ENCODE assay signal across 22 cellular contexts in genomic region chr2:209694748-209695147, GRCh38.
"Had no signal": no experiment of that assay in that cellular context is flagged by ENCODE, and none has a peak within 500 bp of the region (broad histone marks: within the 10 kb centered on the region; RNA-seq: fewer than 3 reads in every experiment).

No MANE protein-coding gene starts in this region.

- H3K36me3 ChIP-seq: brain microvascular endothelial cell, cardiac muscle cell had no signal

- DNase-seq: activated CD4-positive, alpha-beta memory T cell treated with anti-CD3 and anti-CD28 coated beads, Interleukin-2, amount 10 ng/mL, durations not matched to agents 7 days and 5 days; activated CD4-positive, alpha-beta T cell treated with anti-CD3 and anti-CD28 coated beads, Interleukin-2, amount 50 U/mL, for 1 hour; activated gamma-delta T cell treated with Interleukin-2 at 50 U/mL for 16 hours; activated naive CD4-positive, alpha-beta T cell treated with anti-CD3 and anti-CD28 coated beads, Interleukin-2, amount 10 ng/mL, durations not matched to agents 7 days and 5 days; activated naive CD8-positive, alpha-beta T cell treated with anti-CD3 and anti-CD28 coated beads for 36 hours; activated T-cell treated with anti-CD3 and anti-CD28 coated beads for 4 hours; activated T-cell treated with anti-CD3 and anti-CD28 coated beads, Interleukin-2, amount 50 U/mL, for 48 hours; brain microvascular endothelial cell; MV-4-11; NCI-H1105; NCI-H1436; NCI-H1694 treated with DMSO at 0.1 percent for 48 hours; NCI-H2081; NCI-H510A treated with DMSO at 0.1 percent for 48 hours; NCI-H69; NK-92 treated with Interleukin-12 subunit alpha and Interleukin-12 subunit beta, amount 100 ng/mL, for 24 hours; PC-3; SHP77 treated with DMSO at 0.1 percent for 48 hours had no signal

- H3K27me3 Mint-ChIP-seq: activated naive CD4-positive, alpha-beta T cell treated with anti-CD3 and anti-CD28 coated beads, Interleukin-2, amount 10 ng/mL, durations not matched to agents 7 days and 5 days; activated naive CD8-positive, alpha-beta T cell treated with anti-CD3 and anti-CD28 coated beads for 36 hours had no signal

- H3K4me3 Mint-ChIP-seq: activated CD4-positive, alpha-beta memory T cell treated with anti-CD3 and anti-CD28 coated beads, Interleukin-2, amount 10 ng/mL, durations not matched to agents 7 days and 5 days; activated naive CD4-positive, alpha-beta T cell treated with anti-CD3 and anti-CD28 coated beads, Interleukin-2, amount 10 ng/mL, durations not matched to agents 7 days and 5 days; activated naive CD8-positive, alpha-beta T cell treated with anti-CD3 and anti-CD28 coated beads for 36 hours; activated T-helper 17 cell treated with anti-CD3 and anti-CD28 coated beads, Interleukin-2, amount 50 U/mL, for 72 hours; T-helper 1 cell treated with Interleukin-12 subunit alpha and Interleukin-12 subunit beta and Interleukin-4 antibody, amounts not matched to agents 30 μg/mL and 1 μg/mL, for 36 hours; WTC11 had no signal

- ATAC-seq: activated T-helper 17 cell treated with anti-CD3 and anti-CD28 coated beads, Interleukin-2, amount 50 U/mL, for 72 hours; PC-3; WTC11 had no signal

- H3K27me3 ChIP-seq: brain microvascular endothelial cell had no signal

- H3K9me3 Mint-ChIP-seq: activated naive CD8-positive, alpha-beta T cell treated with anti-CD3 and anti-CD28 coated beads for 36 hours; activated T-helper 17 cell treated with anti-CD3 and anti-CD28 coated beads, Interleukin-2, amount 50 U/mL, for 72 hours; T-helper 1 cell treated with Interleukin-12 subunit alpha and Interleukin-12 subunit beta and Interleukin-4 antibody, amounts not matched to agents 30 μg/mL and 1 μg/mL, for 36 hours had no signal

- H3K27ac Mint-ChIP-seq: activated CD4-positive, alpha-beta memory T cell treated with anti-CD3 and anti-CD28 coated beads, Interleukin-2, amount 10 ng/mL, durations not matched to agents 7 days and 5 days; activated naive CD4-positive, alpha-beta T cell treated with anti-CD3 and anti-CD28 coated beads, Interleukin-2, amount 10 ng/mL, durations not matched to agents 7 days and 5 days; activated naive CD8-positive, alpha-beta T cell treated with anti-CD3 and anti-CD28 coated beads for 36 hours; activated T-helper 17 cell treated with anti-CD3 and anti-CD28 coated beads, Interleukin-2, amount 50 U/mL, for 72 hours; T-helper 1 cell treated with Interleukin-12 subunit alpha and Interleukin-12 subunit beta and Interleukin-4 antibody, amounts not matched to agents 30 μg/mL and 1 μg/mL, for 36 hours; WTC11 had no signal

- H3K27ac ChIP-seq: brain microvascular endothelial cell, cardiac muscle cell had no signal

- H3K36me3 Mint-ChIP-seq: activated naive CD4-positive, alpha-beta T cell treated with anti-CD3 and anti-CD28 coated beads, Interleukin-2, amount 10 ng/mL, durations not matched to agents 7 days and 5 days; activated naive CD8-positive, alpha-beta T cell treated with anti-CD3 and anti-CD28 coated beads for 36 hours; WTC11 had no signal

- H3K4me3 ChIP-seq: cardiac muscle cell had no signal
